1 cellular context compared by ENCODE assay signal in the genomic region with DNA sequence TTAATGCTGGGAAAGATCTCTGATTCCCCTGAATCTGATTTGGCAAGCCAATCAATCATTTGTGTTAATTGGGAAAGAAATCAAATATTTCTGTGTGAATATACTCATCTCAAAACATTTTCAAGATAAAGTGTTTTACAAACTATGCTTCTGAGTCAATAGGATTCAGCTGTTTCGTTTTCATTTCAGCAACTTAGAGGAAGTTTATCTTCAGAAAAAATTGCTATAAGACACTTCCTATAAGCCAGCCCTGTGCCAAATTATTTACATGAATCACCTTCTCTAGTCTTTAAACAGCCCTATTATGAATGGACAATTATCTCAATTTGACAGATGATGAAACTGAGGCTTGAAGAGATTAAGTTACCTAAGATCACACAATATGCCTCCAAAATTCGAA.
TF ChIP-seq lines count a peak whose summit lies in the region.

No MANE protein-coding gene starts in this region.

TF ChIP-seq in GM12878, 131 proteins besides CTCF, POLR2A, EP300 and RAD21:
- TF ChIP-seq JUNB (IDR thresholded peaks at IDR 0.05): peak; percentile 51; the same call in 1 of the 2 replicates
- TF ChIP-seq ZNF207 (IDR thresholded peaks at IDR 0.05; ENCODE audit: borderline replicate concordance): no peak
- 0 out of 4 replicates have a peak, but pooled peaks of 1 of the 2 experiments have one; percentile 7 for TF ChIP-seq IKZF2 (IDR thresholded peaks at IDR 0.05)
- no peak for TF ChIP-seq YBX1 (IDR thresholded peaks at IDR 0.05)
- no peak for TF ChIP-seq SMARCA5 (IDR thresholded peaks at IDR 0.05)
- no peak for TF ChIP-seq ASH2L (IDR thresholded peaks at IDR 0.05; ENCODE audit: borderline replicate concordance, low read depth)
- TF ChIP-seq, protein P1, sequence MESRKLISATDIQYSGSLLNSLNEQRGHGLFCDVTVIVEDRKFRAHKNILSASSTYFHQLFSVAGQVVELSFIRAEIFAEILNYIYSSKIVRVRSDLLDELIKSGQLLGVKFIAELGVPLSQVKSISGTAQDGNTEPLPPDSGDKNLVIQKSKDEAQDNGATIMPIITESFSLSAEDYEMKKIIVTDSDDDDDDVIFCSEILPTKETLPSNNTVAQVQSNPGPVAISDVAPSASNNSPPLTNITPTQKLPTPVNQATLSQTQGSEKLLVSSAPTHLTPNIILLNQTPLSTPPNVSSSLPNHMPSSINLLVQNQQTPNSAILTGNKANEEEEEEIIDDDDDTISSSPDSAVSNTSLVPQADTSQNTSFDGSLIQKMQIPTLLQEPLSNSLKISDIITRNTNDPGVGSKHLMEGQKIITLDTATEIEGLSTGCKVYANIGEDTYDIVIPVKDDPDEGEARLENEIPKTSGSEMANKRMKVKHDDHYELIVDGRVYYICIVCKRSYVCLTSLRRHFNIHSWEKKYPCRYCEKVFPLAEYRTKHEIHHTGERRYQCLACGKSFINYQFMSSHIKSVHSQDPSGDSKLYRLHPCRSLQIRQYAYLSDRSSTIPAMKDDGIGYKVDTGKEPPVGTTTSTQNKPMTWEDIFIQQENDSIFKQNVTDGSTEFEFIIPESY (IDR thresholded peaks at IDR 0.05): no peak
